9 cellular contexts compared by ENCODE assay signal in genomic region chr14:24369463-24369862, GRCh38. TPM values are rescaled to one million over a fixed set of nuclear protein-coding genes. Genes with fewer than 3 reads are reported as not detected.
DNase-seq lines count a peak whose midpoint lies in the region; ATAC-seq and TF ChIP-seq lines count a peak whose summit lies in the region.
"Had no signal": no experiment of that assay in that cellular context is flagged by ENCODE, and none has a peak within 500 bp of the region (broad histone marks: within the 10 kb centered on the region; RNA-seq: fewer than 3 reads in every experiment).

No MANE protein-coding gene starts in this region.

- H3K79me2 ChIP-seq in H9 (ENCODE audit: insufficient read depth, low read length): no peaks in the 10 kb centered on the region

- H3K23me2 ChIP-seq in H9 (ENCODE audit: insufficient read length, low read depth, low read length, poor library complexity, severe bottlenecking): peaks cover 19% of the 10 kb centered on the region

- H3K27me3 Mint-ChIP-seq in H9 (ENCODE audit: low read depth): peaks cover 9% of the 10 kb centered on the region
- peaks cover 19% of the 10 kb centered on the region for H3K27me3 Mint-ChIP-seq in stimulated activated memory B cell treated with anti-CD40 and anti-IgM and Interleukin-4, amounts not matched to agents 10 μg/mL and 1 μg/mL and 100 μg/mL, for 72 hours

- no peak overlapping the region for H2AK5ac ChIP-seq in H9 (ENCODE audit: insufficient read length, low read length)

- no CpG with 5 or more reads among the region's 20 CpGs for WGBS in H9 (ENCODE audit: extremely low coverage, insufficient read length, low lambda C conversion rate)
- WGBS in adipose tissue, 3 donors: 85 to 90% (median 89%) methylated on average over 20 of the region's 20 CpGs

- H3K79me1 ChIP-seq in H9 (ENCODE audit: insufficient read depth, low read depth, low read length, poor library complexity, severe bottlenecking): no peaks in the 10 kb centered on the region

- H4K5ac ChIP-seq in H9 (ENCODE audit: insufficient read length, low read depth, low read length): no peak overlapping the region

- H3T11ph ChIP-seq in H9 (ENCODE audit: low read length): no peak overlapping the region

- DNase-seq in H9: no peak
- no peak for DNase-seq in SKM-1 (lab: John Stamatoyannopoulos, UW; ENCODE audit: unreplicated experiment)
- DNase-seq in hippocampal formation (lab: John Stamatoyannopoulos, UW): no peak
- DNase-seq in NCI-H2171 (lab: John Stamatoyannopoulos, UW): no peak

- peaks cover 16 to 17% of the 10 kb centered on the region in 2 experiments for H3K4me1 Mint-ChIP-seq in H9
- peaks cover 34% of the 10 kb centered on the region for H3K4me1 Mint-ChIP-seq in stimulated activated memory B cell treated with anti-CD40 and anti-IgM and Interleukin-4, amounts not matched to agents 10 μg/mL and 1 μg/mL and 100 μg/mL, for 72 hours

- no peak overlapping the region for H3K23ac ChIP-seq in H9 (ENCODE audit: insufficient read length, low read depth, low read length)

- H2BK12ac ChIP-seq in H9 (ENCODE audit: insufficient read length, low read depth, low read length): no peak overlapping the region

- H3K14ac ChIP-seq in H9 (ENCODE audit: insufficient read depth, low read length): peak overlapping the region; percentile 6; the same call in 1 of the 2 replicates

- no peak overlapping the region for H4K91ac ChIP-seq in H9 (ENCODE audit: insufficient read length, low read depth, low read length)

- no peak overlapping the region for H4K8ac ChIP-seq in H9 (replicated peaks; ENCODE audit: insufficient read length, low read depth, low read length)

- no peak overlapping the region for H2BK20ac ChIP-seq in H9 (ENCODE audit: low read depth, low read length, poor library complexity, severe bottlenecking)

- H3K9me3 Mint-ChIP-seq in H9: no peaks in the 10 kb centered on the region
- no peaks in the 10 kb centered on the region for H3K9me3 Mint-ChIP-seq in stimulated activated memory B cell treated with anti-CD40 and anti-IgM and Interleukin-4, amounts not matched to agents 10 μg/mL and 1 μg/mL and 100 μg/mL, for 72 hours

- no peak overlapping the region for H3K56ac ChIP-seq in H9 (ENCODE audit: insufficient read length, low read depth, low read length)

- no peaks in the 10 kb centered on the region; the same call in 1 of the 2 replicates for H3K4me1 ChIP-seq in H9 (ENCODE audit: insufficient read depth, low read length)

- no peak overlapping the region for H3K9ac ChIP-seq in H9 (ENCODE audit: extremely low read depth, insufficient read length, low read length)

- no peak overlapping the region for H3K18ac ChIP-seq in H9 (ENCODE audit: insufficient read length, low read depth, low read length)

- H2BK5ac ChIP-seq in H9 (ENCODE audit: insufficient read length, low read length): no peak overlapping the region

- no peak overlapping the region; the same call in 1 of the 2 replicates for H3K4ac ChIP-seq in H9 (ENCODE audit: low read depth, low read length)

- H3K27me3 ChIP-seq in H9 (ENCODE audit: insufficient read depth, low read length) (no peaks in the 10 kb centered on the region), layer of hippocampus (ENCODE audit: control insufficient read depth, insufficient read depth, low read length) (no peaks in the 10 kb centered on the region)

- H3K9me3 ChIP-seq in H9 (ENCODE audit: control insufficient read depth, low read depth, low read length): no peaks in the 10 kb centered on the region

- ATAC-seq in stimulated activated memory B cell treated with anti-CD40 and anti-IgM and Interleukin-4, amounts not matched to agents 10 μg/mL and 1 μg/mL and 100 μg/mL, for 72 hours: no peak
- ATAC-seq in GM21737 (IDR thresholded peaks at IDR 0.05; ENCODE audit: unreplicated experiment): no peak
- ATAC-seq: activated CD4-positive, CD25-positive, alpha-beta regulatory T cell treated with anti-CD3 and anti-CD28 coated beads, Interleukin-2, amount 50 U/mL, for 24 hours had no signal

- TF ChIP-seq CTCF in H9 (conservative IDR thresholded peaks at IDR 0.05): no peak

- no peak overlapping the region for H2BK120ac ChIP-seq in H9 (ENCODE audit: low read depth, low read length, poor library complexity, severe bottlenecking)

- H2AFZ ChIP-seq in H9 (ENCODE audit: low read length): no peak overlapping the region

- H3K4me3 Mint-ChIP-seq in H9: peak overlapping the region; percentile 76 to 77
- H3K4me3 Mint-ChIP-seq in stimulated activated memory B cell treated with anti-CD40 and anti-IgM and Interleukin-4, amounts not matched to agents 10 μg/mL and 1 μg/mL and 100 μg/mL, for 72 hours: peak overlapping the region; percentile 29

- peaks cover 8 to 32% (median 23%) of the 10 kb centered on the region in 3 experiments for H3K36me3 Mint-ChIP-seq in H9 (ENCODE audit: insufficient read depth in 1 of 3, low read depth in 3 of 3)
- H3K36me3 Mint-ChIP-seq in stimulated activated memory B cell treated with anti-CD40 and anti-IgM and Interleukin-4, amounts not matched to agents 10 μg/mL and 1 μg/mL and 100 μg/mL, for 72 hours: no peaks in the 10 kb centered on the region

- no peak overlapping the region; a peak in 1 of 7 replicates for H3K27ac Mint-ChIP-seq in H9
- H3K27ac Mint-ChIP-seq in stimulated activated memory B cell treated with anti-CD40 and anti-IgM and Interleukin-4, amounts not matched to agents 10 μg/mL and 1 μg/mL and 100 μg/mL, for 72 hours: peak overlapping the region; percentile 93

- H2BK15ac ChIP-seq in H9 (ENCODE audit: low read depth, low read length): no peak overlapping the region

- no peaks in the 10 kb centered on the region for H4K20me1 ChIP-seq in H9 (ENCODE audit: control insufficient read depth, insufficient read depth, insufficient read length)

- H3K27ac ChIP-seq in H9 (ENCODE audit: insufficient read length, low read depth, low read length) (no peak overlapping the region), adipose tissue (ENCODE audit: low read depth, low read length) (peak overlapping the region; percentile 58), layer of hippocampus (ENCODE audit: low read depth, low read length) (peak overlapping the region; percentile 75)

- peak overlapping the region; percentile 69 for H3K4me2 ChIP-seq in H9 (ENCODE audit: insufficient read depth, insufficient read length, low read length)

RNA-seq across cellular contexts. Expression of gene NFATC4, which starts 1.5 kb away (rescaled TPM):
- total RNA-seq in H9 (2021): 43.0 and 46.4 TPM in 2 replicates
- 100 to 1,000 TPM in 1 of 3 donors, 10 to 100 TPM in 2; 12.2 to 166 (median 39.6) TPM for polyA plus RNA-seq in adipose tissue

RNA-seq across cellular contexts. Expression of gene NYNRIN, which starts 29.3 kb away (rescaled TPM):
- 18.1 and 18.7 TPM in 2 replicates for total RNA-seq in H9 (2021)
- 1 to 10 TPM; 2.7 to 7.6 (median 3.8) TPM for polyA plus RNA-seq in adipose tissue

RNA-seq across cellular contexts. Expression of gene RIPK3, which starts 29.7 kb away (rescaled TPM):
- 0.35 TPM in 1 of 2 replicates, not detected in the other for total RNA-seq in H9 (2021)
- polyA plus RNA-seq in adipose tissue: 10 to 100 TPM in 1 of 3 donors, 1 to 10 TPM in 2; 7.2 to 15.0 (median 8.4) TPM

RNA-seq across cellular contexts. Expression of gene ADCY4, which starts 34.6 kb away (rescaled TPM):
- 0.09 and 0.53 TPM in 2 replicates for total RNA-seq in H9 (2021)
- polyA plus RNA-seq in adipose tissue: 100 to 1,000 TPM in 1 of 3 donors, 10 to 100 TPM in 1, 1 to 10 TPM in 1; 8.7 to 107 (median 56.4) TPM

RNA-seq across cellular contexts. Expression of gene LTB4R, which starts 58.2 kb away (rescaled TPM):
- total RNA-seq in H9 (2021): 8.9 and 9.2 TPM in 2 replicates
- 10 to 100 TPM in 1 of 3 donors, 1 to 10 TPM in 2; 5.1 to 13.3 (median 6.2) TPM for polyA plus RNA-seq in adipose tissue
